ENCODE assay signal across 10 cellular contexts in genomic region chrX:147476008-147476407, GRCh38.
A peak's percentile ranks its signal among the peaks of the same experiment; 100 is the strongest.
DNase-seq lines count a peak whose midpoint lies in the region; ATAC-seq and TF ChIP-seq lines count a peak whose summit lies in the region.
"Had no signal": no experiment of that assay in that cellular context is flagged by ENCODE, and none has a peak within 500 bp of the region (broad histone marks: within the 10 kb centered on the region; RNA-seq: fewer than 3 reads in every experiment).

No MANE protein-coding gene starts in this region.

- no peaks in the 10 kb centered on the region for H3K4me1 Mint-ChIP-seq in activated CD4-positive, alpha-beta T cell treated with anti-CD3 and anti-CD28 coated beads for 36 hours

- CTCF ChIA-PET in activated CD4-positive, alpha-beta T cell treated with anti-CD3 and anti-CD28 coated beads for 36 hours (lab: Charles Lee), result no interaction called here

- ATAC-seq in activated CD4-positive, alpha-beta T cell treated with anti-CD3 and anti-CD28 coated beads for 36 hours, result no peak
- ATAC-seq in psoas muscle, result no peak

- H3K4me2 ChIP-seq in Karpas-422 (ENCODE audit: low read depth, low read length, poor library complexity, severe bottlenecking), result no peak overlapping the region

- H3K27me3 Mint-ChIP-seq in activated CD4-positive, alpha-beta T cell treated with anti-CD3 and anti-CD28 coated beads for 36 hours, result no peaks in the 10 kb centered on the region
- H3K27me3 Mint-ChIP-seq: CD4-positive, alpha-beta memory T cell had no signal

- H3K27ac ChIP-seq in Karpas-422 (ENCODE audit: low read length) (no peak overlapping the region), psoas muscle (no peak overlapping the region)

- no peak overlapping the region for H3K27ac Mint-ChIP-seq in activated CD4-positive, alpha-beta T cell treated with anti-CD3 and anti-CD28 coated beads for 36 hours
- H3K27ac Mint-ChIP-seq: CD4-positive, alpha-beta memory T cell had no signal

- H3K79me2 ChIP-seq in Karpas-422 (ENCODE audit: low read length), result no peaks in the 10 kb centered on the region

- intact Hi-C loops in activated CD4-positive, alpha-beta T cell treated with anti-CD3 and anti-CD28 coated beads for 36 hours (cut with DNase I, micrococcal nuclease), result loop anchor here (1.0 to 5.0 kb wide), 2 partner anchors 326 to 328 kb away; no protein-coding TSS in a partner anchor
- intact Hi-C loops in psoas muscle (cut with DNase I), result no loop called here

- H4K20me1 ChIP-seq in Karpas-422 (ENCODE audit: insufficient read depth, low read depth, low read length), result no peaks in the 10 kb centered on the region

- peak; percentile 8 for DNase-seq in activated CD4-positive, alpha-beta T cell treated with anti-CD3 and anti-CD28 coated beads for 36 hours
- DNase-seq in activated CD4-positive, alpha-beta T cell treated with anti-CD3 and anti-CD28 coated beads, Interleukin-2, amount 50 U/mL, for 1 hour, result no peak
- DNase-seq in Karpas-422 (peak; percentile 67), adipocyte (ENCODE audit: low read depth) (peak; percentile 4), pons (ENCODE audit: low spot score) (peak; percentile 1), dermis blood vessel endothelial cell (no peak), psoas muscle (no peak), GM19238 (ENCODE audit: insufficient read length, low spot score) (no peak)
- DNase-seq: cortex of kidney had no signal

- POLR2A ChIA-PET in activated CD4-positive, alpha-beta T cell treated with anti-CD3 and anti-CD28 coated beads for 36 hours (lab: Charles Lee), result no interaction called here

- no peaks in the 10 kb centered on the region for H3K36me3 Mint-ChIP-seq in activated CD4-positive, alpha-beta T cell treated with anti-CD3 and anti-CD28 coated beads for 36 hours (ENCODE audit: low read depth)
- H3K36me3 Mint-ChIP-seq: CD4-positive, alpha-beta memory T cell had no signal

- WGBS in psoas muscle, 3 donors, result 23 to 30% (median 28%) methylated on average over 7 of the region's 7 CpGs

- no peak overlapping the region for H3K4me3 ChIP-seq in Karpas-422 (ENCODE audit: low read length)
- no peak overlapping the region for H3K4me3 ChIP-seq in adipocyte (ENCODE audit: low read length)
- H3K4me3 ChIP-seq in psoas muscle, result no peak overlapping the region

- H3K9ac ChIP-seq in Karpas-422 (ENCODE audit: low read length), result no peak overlapping the region
- no peak overlapping the region for H3K9ac ChIP-seq in adipocyte (ENCODE audit: low read length)

- H3K9me3 Mint-ChIP-seq in activated CD4-positive, alpha-beta T cell treated with anti-CD3 and anti-CD28 coated beads for 36 hours (ENCODE audit: low read depth), result no peaks in the 10 kb centered on the region

- H3K9me3 ChIP-seq in Karpas-422 (ENCODE audit: low read length) (no peaks in the 10 kb centered on the region), adipocyte (ENCODE audit: control insufficient read depth, low read length) (no peaks in the 10 kb centered on the region), psoas muscle (no peaks in the 10 kb centered on the region)

- no peaks in the 10 kb centered on the region for H3K27me3 ChIP-seq in Karpas-422 (ENCODE audit: low read length)
- H3K27me3 ChIP-seq in adipocyte (replicated peaks; ENCODE audit: control insufficient read depth, insufficient read depth, low read length), result no peaks in the 10 kb centered on the region
- no peaks in the 10 kb centered on the region for H3K27me3 ChIP-seq in psoas muscle (ENCODE audit: insufficient read depth in 3 of 3, low read length in 2 of 3)

- no peaks in the 10 kb centered on the region for H3K9me2 ChIP-seq in Karpas-422 (replicated peaks; ENCODE audit: insufficient read depth, low read length)

- no peak overlapping the region for H2AFZ ChIP-seq in Karpas-422 (ENCODE audit: low read length)

- no peak overlapping the region for H3K4me3 Mint-ChIP-seq in activated CD4-positive, alpha-beta T cell treated with anti-CD3 and anti-CD28 coated beads for 36 hours
- H3K4me3 Mint-ChIP-seq: CD4-positive, alpha-beta memory T cell had no signal

- H3K36me3 ChIP-seq in Karpas-422 (ENCODE audit: insufficient read depth, low read length) (no peaks in the 10 kb centered on the region), adipocyte (ENCODE audit: control insufficient read depth, insufficient read depth, low read length, severe bottlenecking) (no peaks in the 10 kb centered on the region), psoas muscle (ENCODE audit: insufficient read depth in 1 of 2, low read depth in 1 of 2) (no peaks in the 10 kb centered on the region)

- TF ChIP-seq CTCF in psoas muscle (IDR thresholded peaks at IDR 0.05), result no peak

- H3K4me1 ChIP-seq in Karpas-422 (ENCODE audit: low read length) (no peaks in the 10 kb centered on the region), adipocyte (ENCODE audit: control insufficient read depth, insufficient read depth, low read length) (no peaks in the 10 kb centered on the region), psoas muscle (no peaks in the 10 kb centered on the region)

Comparison
In these comparisons a context has a peak if more than half of its experiments do, and no peak if none do; other contexts are left out.
1. DNase-seq: peak in activated CD4-positive, alpha-beta T cell treated with anti-CD3 and anti-CD28 coated beads for 36 hours (single experiment), Karpas-422 (single experiment), adipocyte (single experiment) and pons (single experiment); none in activated CD4-positive, alpha-beta T cell treated with anti-CD3 and anti-CD28 coated beads, Interleukin-2, amount 50 U/mL, for 1 hour (single experiment), dermis blood vessel endothelial cell (single experiment), psoas muscle (0 of 2) and GM19238 (single experiment).
2. intact Hi-C loops: an anchor here in activated CD4-positive, alpha-beta T cell treated with anti-CD3 and anti-CD28 coated beads for 36 hours (1.0 to 5.0 kb wide); none called in psoas muscle.